In genomic region chr7:102490529-102491075, GRCh38 we compare ENCODE assay signal across 6 cellular contexts. TPM values are rescaled to one million over a fixed set of nuclear protein-coding genes. Genes with fewer than 3 reads are reported as not detected.
DNase-seq lines count a peak whose midpoint lies in the region; ATAC-seq lines count a peak whose summit lies in the region.

No MANE protein-coding gene starts in this region.

- ATAC-seq in GM18868 (IDR thresholded peaks at IDR 0.05; ENCODE audit: unreplicated experiment) (peak; percentile 51), HG02840 (IDR thresholded peaks at IDR 0.05; ENCODE audit: low FRiP score, unreplicated experiment) (peak; percentile 33), left lobe of liver (peak; percentile 59)

- DNase-seq in T follicular helper cell (ENCODE audit: low read depth) (peak; percentile 58), left lobe of liver (ENCODE audit: low spot score) (peak; percentile 51)
- peak; percentile 39 for DNase-seq in activated effector memory CD4-positive, alpha-beta T cell treated with Interleukin-2 at 50 U/mL for 16 hours
- DNase-seq in stimulated activated CD4-positive, alpha-beta T cell treated with anti-CD3 and anti-CD28 coated beads, TNF-alpha, amount 100 ng/mL, for 48 hours (ENCODE audit: low read depth in 3 of 3): peak in 2 of 3 donors; percentile 35 to 62

RNA-seq across cellular contexts. Expression of gene POLR2J, which starts 11.9 kb away (rescaled TPM):
- total RNA-seq in left lobe of liver: 29.9 TPM

RNA-seq across cellular contexts. Expression of gene LRWD1, which starts 25.8 kb away (rescaled TPM):
- total RNA-seq in left lobe of liver: 16.4 TPM

RNA-seq across cellular contexts. Expression of gene ALKBH4, which starts 25.9 kb away (rescaled TPM):
- total RNA-seq in left lobe of liver: 8.3 TPM

RNA-seq across cellular contexts. Expression of gene RASA4B, which starts 27.0 kb away (rescaled TPM):
- 2.9 TPM for total RNA-seq in left lobe of liver

RNA-seq across cellular contexts. Expression of gene UPK3BL2, which starts 52.9 kb away (rescaled TPM):
- 8.5 TPM for total RNA-seq in left lobe of liver

Comparison
In these comparisons a context has a peak if more than half of its experiments do, and no peak if none do; other contexts are left out.
1. Peak in every context shown above with its lines: DNase-seq and ATAC-seq.